ENCODE assay signal across 8 cellular contexts in genomic region chr22:20015971-20016733, GRCh38. TPM values are rescaled to one million over a fixed set of nuclear protein-coding genes. Genes with fewer than 3 reads are reported as not detected.
DNase-seq lines count a peak whose midpoint lies in the region; ATAC-seq and TF ChIP-seq lines count a peak whose summit lies in the region.

No MANE protein-coding gene starts in this region.

- TF ChIP-seq CTCF in spleen (IDR thresholded peaks at IDR 0.05 in 8 of 11, conservative IDR thresholded peaks at IDR 0.05 in 3 of 11), result no peak

- H3K9me3 Mint-ChIP-seq in activated T-helper 17 cell treated with anti-CD3 and anti-CD28 coated beads, Interleukin-2, amount 50 U/mL, for 72 hours, result no peaks in the 10 kb centered on the region

- H3K4me3 Mint-ChIP-seq in activated T-helper 17 cell treated with anti-CD3 and anti-CD28 coated beads, Interleukin-2, amount 50 U/mL, for 72 hours, result peak overlapping the region; percentile 75

- H3K27ac ChIP-seq in iPS-18a (ENCODE audit: low read length), result no peak overlapping the region
- peak overlapping the region in 5 of 8 donors; percentile 45 to 73 (median 66) for H3K27ac ChIP-seq in spleen

- no peak overlapping the region for H3K27ac Mint-ChIP-seq in activated T-helper 17 cell treated with anti-CD3 and anti-CD28 coated beads, Interleukin-2, amount 50 U/mL, for 72 hours

- peaks cover 52% of the 10 kb centered on the region for H3K27me3 ChIP-seq in iPS-18a (ENCODE audit: control insufficient read depth, insufficient read depth, low read length)
- H3K27me3 ChIP-seq in spleen (replicated peaks in 1 of 7), result peaks cover 0 to 33% (median 0%) of the 10 kb centered on the region in 7 donors

- no peak overlapping the region for H3K9ac ChIP-seq in iPS-18a (ENCODE audit: low read length)

- intact Hi-C loops in spleen (cut with DNase I; ENCODE audit: low total_unique reads), result no loop called here

- H3K36me3 Mint-ChIP-seq in activated T-helper 17 cell treated with anti-CD3 and anti-CD28 coated beads, Interleukin-2, amount 50 U/mL, for 72 hours (ENCODE audit: low read depth), result no peaks in the 10 kb centered on the region

- no peaks in the 10 kb centered on the region for H3K4me1 Mint-ChIP-seq in activated T-helper 17 cell treated with anti-CD3 and anti-CD28 coated beads, Interleukin-2, amount 50 U/mL, for 72 hours

- 1 to 2% (median 1%) methylated on average over 27 to 101 of the region's 101 CpGs for WGBS in spleen, 5 donors

- no peak for ATAC-seq in activated T-helper 17 cell treated with anti-CD3 and anti-CD28 coated beads, Interleukin-2, amount 50 U/mL, for 72 hours (replicated peaks)
- no peak for ATAC-seq in HG03354 (IDR thresholded peaks at IDR 0.05; ENCODE audit: poor library complexity, severe bottlenecking, unreplicated experiment)

- H3K4me1 ChIP-seq in iPS-18a (ENCODE audit: control insufficient read depth, low read depth, low read length) (peaks cover 5% of the 10 kb centered on the region), spleen (peaks cover 9 to 81% (median 45%) of the 10 kb centered on the region in 6 donors)

- TF ChIP-seq POLR2A in spleen (IDR thresholded peaks at IDR 0.05), result no peak

- peak overlapping the region; percentile 69 for H3K4me3 ChIP-seq in Jurkat, Clone E6-1 (ENCODE audit: low read length)
- H3K4me3 ChIP-seq in iPS-18a (ENCODE audit: low read length), result peak overlapping the region; percentile 71
- H3K4me3 ChIP-seq in spleen, result peak overlapping the region; percentile 87 to 99 (median 93)

- DNase-seq in CMK (ENCODE audit: low read depth) (peak; percentile 14), spleen (peak; percentile 88), GOT3 (lab: John Stamatoyannopoulos, UW) (no peak), NCI-H524 treated with DMSO at 0.1 percent for 48 hours (lab: John Stamatoyannopoulos, UW) (no peak)
- DNase-seq in Jurkat, Clone E6-1 (ENCODE audit: low read depth, low spot score), result no peak

- H3K27me3 Mint-ChIP-seq in activated T-helper 17 cell treated with anti-CD3 and anti-CD28 coated beads, Interleukin-2, amount 50 U/mL, for 72 hours, result peaks cover 4% of the 10 kb centered on the region

- H3K9me3 ChIP-seq in iPS-18a (ENCODE audit: control insufficient read depth, low read depth, low read length) (no peaks in the 10 kb centered on the region), spleen (no peaks in the 10 kb centered on the region)

- H3K36me3 ChIP-seq in iPS-18a (ENCODE audit: control insufficient read depth, low read depth, low read length) (no peaks in the 10 kb centered on the region), spleen (no peaks in the 10 kb centered on the region)

RNA-seq across cellular contexts. Expression of gene ARVCF, which starts 0.5 kb away (rescaled TPM):
- 12.7 TPM for polyA plus RNA-seq in Jurkat, Clone E6-1 (2012; ENCODE audit: insufficient read depth, insufficient read length)
- 1 to 10 TPM; 1.0 to 1.2 TPM for total RNA-seq in activated T-helper 17 cell treated with anti-CD3 and anti-CD28 coated beads, Interleukin-2, amount 50 U/mL, for 72 hours
- 10 to 100 TPM; 18.1 to 96.7 (median 29.5) TPM for total RNA-seq in spleen
- polyA plus RNA-seq in spleen, result 10 to 100 TPM in 2 of 3 donors, 1 to 10 TPM in 1; 9.4 to 42.5 (median 10.4) TPM

RNA-seq across cellular contexts. Expression of gene TANGO2, which starts 4.8 kb away (rescaled TPM):
- polyA plus RNA-seq in Jurkat, Clone E6-1 (2012; ENCODE audit: insufficient read depth, insufficient read length), result 14.8 TPM
- total RNA-seq in activated T-helper 17 cell treated with anti-CD3 and anti-CD28 coated beads, Interleukin-2, amount 50 U/mL, for 72 hours, result 10 to 100 TPM; 19.3 to 28.2 TPM
- 10 to 100 TPM; 35.9 to 72.2 (median 57.2) TPM for total RNA-seq in spleen
- 10 to 100 TPM; 18.7 to 30.9 (median 21.6) TPM for polyA plus RNA-seq in spleen

Comparison
In these comparisons a context has a peak if more than half of its experiments do, and no peak if none do; other contexts are left out.
1. DNase-seq: peak in CMK (single experiment) and spleen (single experiment); none in Jurkat, Clone E6-1 (single experiment), GOT3 (single experiment) and NCI-H524 treated with DMSO at 0.1 percent for 48 hours (single experiment).
2. RNA of gene ARVCF, which starts 0.5 kb away (total RNA-seq): 18.1 to 96.7 TPM in spleen; 1.0 to 1.2 TPM in activated T-helper 17 cell treated with anti-CD3 and anti-CD28 coated beads, Interleukin-2, amount 50 U/mL, for 72 hours; every median in the first group is over 4 times any median in the second.
3. Peak in every context shown above with its lines, with median percentiles within 50 percentile points of each other: H3K4me3 ChIP-seq.